In genomic region chrX:153970398-153971123, GRCh38 we compare ENCODE assay signal across 8 cellular contexts. TPM values are rescaled to one million over a fixed set of nuclear protein-coding genes. Genes with fewer than 3 reads are reported as not detected.
DNase-seq lines count a peak whose midpoint lies in the region; ATAC-seq and TF ChIP-seq lines count a peak whose summit lies in the region.

No MANE protein-coding gene starts in this region.

- DNase-seq in activated CD8-positive, alpha-beta memory T cell treated with anti-CD3 and anti-CD28 coated beads, Interleukin-2, amount 50 U/mL, for 1 hour (ENCODE audit: extremely low read depth), result peak; percentile 33
- no peak for DNase-seq in activated CD8-positive, alpha-beta memory T cell treated with anti-CD3 and anti-CD28 coated beads, Interleukin-2, amount 50 U/mL, for 4 hours
- DNase-seq in OCI-LY7 (ENCODE audit: low spot score) (peak; percentile 45), brain microvascular endothelial cell (peak; percentile 35), inferior parietal cortex (ENCODE audit: extremely low spot score) (peak; percentile 42)

- POLR2A ChIA-PET in OCI-LY7 (lab: Charles Lee), result interaction anchor here (1.1 to 5.4 kb wide), 3 partner anchors 37 to 46 kb away, joined by 3 to 33 read pairs (median 6); partner anchors contain the start of gene ARHGAP4

- intact Hi-C loops in OCI-LY7 (cut with micrococcal nuclease; ENCODE audit: unreplicated experiment), result loop anchor here (1.0 to 5.0 kb wide), 3 partner anchors 42 to 792 kb away; partner anchors contain the start of genes DKC1 and IRAK1

- ATAC-seq in HG03108 (IDR thresholded peaks at IDR 0.05; ENCODE audit: unreplicated experiment) (peak; percentile 3), HG02588 (IDR thresholded peaks at IDR 0.05; ENCODE audit: unreplicated experiment) (no peak)

- H3K27me3 ChIP-seq in brain microvascular endothelial cell (replicated peaks), result no peaks in the 10 kb centered on the region

- H3K4me3 ChIP-seq in OCI-LY7 (ENCODE audit: low read depth, low read length, poor library complexity, severe bottlenecking) (peak overlapping the region; percentile 78), brain microvascular endothelial cell (ENCODE audit: low read depth, low read length) (peak overlapping the region; percentile 87), skin epidermis (peak overlapping the region; percentile 47 to 88 (median 69))

- H3K79me2 ChIP-seq in OCI-LY7 (ENCODE audit: insufficient read depth, low read depth, low read length), result peaks cover 58% of the 10 kb centered on the region

- peak overlapping the region; percentile 100 for H3K4me2 ChIP-seq in OCI-LY7 (ENCODE audit: low read length)

- no peaks in the 10 kb centered on the region for H3K9me2 ChIP-seq in OCI-LY7 (ENCODE audit: insufficient read depth, low read length)

- CTCF ChIA-PET in OCI-LY7 (lab: Charles Lee; ENCODE audit: unreplicated experiment), result no interaction called here

- no peak overlapping the region for H2AFZ ChIP-seq in OCI-LY7 (ENCODE audit: low read length)

- TF ChIP-seq CTCF in OCI-LY7 (conservative IDR thresholded peaks at IDR 0.05; ENCODE audit: low read length) (no peak), brain microvascular endothelial cell (IDR thresholded peaks at IDR 0.05; ENCODE audit: low read depth, low read length, missing control alignments) (no peak)

- no TSS peak for BruUV-seq in OCI-LY7 (replicated peaks; lab: Mats Ljungman, UMichigan)

- in situ Hi-C loops in brain microvascular endothelial cell (cut with HindIII; ENCODE audit: low pct_ligation_motif_present, low sequenced_read_pairs), result no loop called here

- H3K9me3 ChIP-seq in OCI-LY7 (ENCODE audit: low read length), result no peaks in the 10 kb centered on the region

- H4K20me1 ChIP-seq in OCI-LY7 (ENCODE audit: insufficient read depth, low read length), result peaks cover 14% of the 10 kb centered on the region; the same call in 1 of the 2 replicates

- peaks cover 43% of the 10 kb centered on the region for H3K36me3 ChIP-seq in OCI-LY7 (ENCODE audit: insufficient read depth, low read length)
- no peaks in the 10 kb centered on the region for H3K36me3 ChIP-seq in brain microvascular endothelial cell (replicated peaks)

- H3K27ac ChIP-seq in OCI-LY7 (ENCODE audit: low read depth, low read length, poor library complexity, severe bottlenecking) (peak overlapping the region; percentile 89), brain microvascular endothelial cell (peak overlapping the region; percentile 98), skin epidermis (peak overlapping the region; percentile 94 to 100 (median 99))

- H3K4me1 ChIP-seq in OCI-LY7 (ENCODE audit: insufficient read depth, low read length, poor library complexity, severe bottlenecking), result peaks cover 49% of the 10 kb centered on the region

RNA-seq across cellular contexts. Expression of gene HCFC1, which starts 1.1 kb away (rescaled TPM):
- 51.9 and 64.2 TPM in 2 replicates for total RNA-seq in OCI-LY7 (2014; rRNA removed; shearing (Covaris generic))
- 134 TPM in 2 replicates for total RNA-seq in OCI-LY7 (2022)

RNA-seq across cellular contexts. Expression of gene TMEM187, which starts 2.0 kb away (rescaled TPM):
- 0.85 and 1.4 TPM in 2 replicates for total RNA-seq in OCI-LY7 (2014; rRNA removed; shearing (Covaris generic))
- 3.2 and 4.5 TPM in 2 replicates for total RNA-seq in OCI-LY7 (2022)

RNA-seq across cellular contexts. Expression of gene RENBP, which starts 26.1 kb away (rescaled TPM):
- total RNA-seq in OCI-LY7 (2014; rRNA removed; shearing (Covaris generic)), result 2.8 and 3.6 TPM in 2 replicates
- 6.2 and 6.8 TPM in 2 replicates for total RNA-seq in OCI-LY7 (2022)

RNA-seq across cellular contexts. Expression of gene NAA10, which starts 35.7 kb away (rescaled TPM):
- 77.5 and 82.7 TPM in 2 replicates for total RNA-seq in OCI-LY7 (2014; rRNA removed; shearing (Covaris generic))
- 90.5 and 105 TPM in 2 replicates for total RNA-seq in OCI-LY7 (2022)

RNA-seq across cellular contexts. Expression of gene ARHGAP4, which starts 44.5 kb away (rescaled TPM):
- 126 and 127 TPM in 2 replicates for total RNA-seq in OCI-LY7 (2014; rRNA removed; shearing (Covaris generic))
- total RNA-seq in OCI-LY7 (2022), result 119 and 128 TPM in 2 replicates
